8 cellular contexts compared by ENCODE assay signal in the genomic region with DNA sequence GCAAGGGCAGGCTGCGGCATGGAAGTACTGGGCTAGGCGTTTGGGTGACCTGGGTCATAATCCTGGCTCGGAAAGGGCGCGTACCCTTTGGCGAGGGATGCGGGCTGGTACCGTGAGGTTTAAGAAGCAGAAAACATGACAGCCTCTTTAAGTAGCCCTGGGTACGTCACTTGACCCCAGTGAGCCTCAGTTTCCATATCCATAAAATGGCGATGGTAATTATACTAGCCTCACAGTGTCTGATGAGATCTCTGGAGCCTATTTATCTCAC. TPM values are rescaled to one million over a fixed set of nuclear protein-coding genes. Genes with fewer than 3 reads are reported as not detected.
A peak's percentile ranks its signal among the peaks of the same experiment; 100 is the strongest.
DNase-seq lines count a peak whose midpoint lies in the region; ATAC-seq and TF ChIP-seq lines count a peak whose summit lies in the region.

No MANE protein-coding gene starts in this region.

- H3K4me1 ChIP-seq in CD4-positive, alpha-beta memory T cell (ENCODE audit: insufficient read depth, low read length), result peaks cover 74% of the 10 kb centered on the region
- H3K4me1 ChIP-seq in PC-3 (ENCODE audit: insufficient read depth, low read length), result peaks cover 44% of the 10 kb centered on the region
- peaks cover 37% of the 10 kb centered on the region for H3K4me1 ChIP-seq in endodermal cell (ENCODE audit: control insufficient read depth, insufficient read depth, low read length)
- H3K4me1 ChIP-seq in neutrophil (ENCODE audit: control insufficient read depth in 1 of 2, insufficient read depth in 1 of 2, low read depth in 1 of 2, low read length in 1 of 2), result peaks cover 45 to 61% of the 10 kb centered on the region in 2 experiments

- no peaks in the 10 kb centered on the region for H4K20me1 ChIP-seq in PC-3 (ENCODE audit: low read length)

- peak overlapping the region; percentile 90 for H3K27ac ChIP-seq in CD4-positive, alpha-beta memory T cell (ENCODE audit: low read depth, low read length)
- H3K27ac ChIP-seq in PC-3 (ENCODE audit: low read length) (peak overlapping the region; percentile 90), endodermal cell (ENCODE audit: low read depth, low read length) (peak overlapping the region; percentile 88), neutrophil (peak overlapping the region; percentile 99)

- H3K4me2 ChIP-seq in PC-3 (ENCODE audit: low read length), result peak overlapping the region; percentile 92

- H3K36me3 Mint-ChIP-seq in CD4-positive, alpha-beta memory T cell, result peaks cover 7 to 32% of the 10 kb centered on the region in 2 donors
- peaks cover 2% of the 10 kb centered on the region for H3K36me3 Mint-ChIP-seq in endodermal cell (ENCODE audit: low read depth)

- peaks cover 55 to 82% (median 71%) of the 10 kb centered on the region in 4 donors for H3K4me1 Mint-ChIP-seq in CD4-positive, alpha-beta memory T cell
- H3K4me1 Mint-ChIP-seq in endodermal cell, result peaks cover 65% of the 10 kb centered on the region

- CTCF ChIA-PET in CD4-positive, alpha-beta memory T cell (lab: Charles Lee; ENCODE audit: partially characterized antibody), result interaction anchor here (0.6 to 6.1 kb wide), 39 partner anchors 9 to 288 kb away, joined by 3 to 352 read pairs (median 7); a partner anchor contains a TSS
- CTCF ChIA-PET in PC-3 (lab: Charles Lee), result interaction anchor here (0.5 to 2.4 kb wide), 9 partner anchors 11 to 284 kb away, joined by 3 to 44 read pairs (median 5); no protein-coding TSS in a partner anchor

- H2AFZ ChIP-seq in PC-3 (ENCODE audit: low read length), result peak overlapping the region; percentile 98

- intact Hi-C loops in CD4-positive, alpha-beta memory T cell (cut with micrococcal nuclease), result loop anchor here (1.0 to 2.0 kb wide), 4 partner anchors 44 to 96 kb away; no protein-coding TSS in a partner anchor
- intact Hi-C loops in PC-3 (cut with micrococcal nuclease), result loop anchor here (5.0 kb wide), 1 partner anchor 74 kb away; a partner anchor contains a TSS

- H3K36me3 ChIP-seq in CD4-positive, alpha-beta memory T cell (ENCODE audit: insufficient read depth, low read length), result no peaks in the 10 kb centered on the region
- H3K36me3 ChIP-seq in PC-3 (ENCODE audit: low read depth, low read length) (0 out of 2 replicates have a peak, but pooled peaks cover under 1% of the 10 kb centered on the region), endodermal cell (ENCODE audit: control insufficient read depth, insufficient read depth, low read length) (peaks cover 3% of the 10 kb centered on the region), neutrophil (peaks cover 7% of the 10 kb centered on the region)

- BruUV-seq in PC-3 (replicated peaks; lab: Mats Ljungman, UMichigan), result no TSS peak

- H3K27me3 ChIP-seq in CD4-positive, alpha-beta memory T cell (ENCODE audit: insufficient read depth, low read length), result no peaks in the 10 kb centered on the region
- H3K27me3 ChIP-seq in PC-3 (ENCODE audit: low read length) (no peaks in the 10 kb centered on the region), endodermal cell (ENCODE audit: control insufficient read depth, insufficient read depth, low read length, poor library complexity, severe bottlenecking) (no peaks in the 10 kb centered on the region), neutrophil (no peaks in the 10 kb centered on the region)

- TF ChIP-seq CTCF in PC-3 (conservative IDR thresholded peaks at IDR 0.05; ENCODE audit: low read depth, low read length) (no peak), endodermal cell (conservative IDR thresholded peaks at IDR 0.05) (no peak), neutrophil (IDR thresholded peaks at IDR 0.05) (no peak)

- DNase-seq in CD4-positive, alpha-beta memory T cell, result no peak
- DNase-seq in PC-3 (no peak), endodermal cell (no peak), GDM1 (lab: John Stamatoyannopoulos, UW) (no peak), HCEC 1CT (no peak), NCI-H187 treated with DMSO at 0.1 percent for 48 hours (lab: John Stamatoyannopoulos, UW) (no peak), NCI-H187 (lab: John Stamatoyannopoulos, UW) (no peak)

- H3K27me3 Mint-ChIP-seq in CD4-positive, alpha-beta memory T cell, result no peaks in the 10 kb centered on the region
- H3K27me3 Mint-ChIP-seq in endodermal cell (ENCODE audit: insufficient read depth), result no peaks in the 10 kb centered on the region

- H3F3A ChIP-seq in PC-3 (ENCODE audit: low read length, unreplicated experiment), result peaks cover 4% of the 10 kb centered on the region

- H3K79me2 ChIP-seq in PC-3 (ENCODE audit: low read length), result peaks cover 8% of the 10 kb centered on the region; the same call in 1 of the 2 replicates

- H3K9ac ChIP-seq in PC-3 (ENCODE audit: low read length) (peak overlapping the region; percentile 93), endodermal cell (ENCODE audit: extremely low read depth, low read length, poor library complexity, severe bottlenecking) (peak overlapping the region; percentile 63)

- peak overlapping the region; percentile 86 to 100 (median 98) for H3K4me3 Mint-ChIP-seq in CD4-positive, alpha-beta memory T cell
- peak overlapping the region; percentile 79 for H3K4me3 Mint-ChIP-seq in endodermal cell

- peak overlapping the region; percentile 87 to 88 for H3K4me3 ChIP-seq in CD4-positive, alpha-beta memory T cell (ENCODE audit: low read length in 2 of 2)
- H3K4me3 ChIP-seq in PC-3 (ENCODE audit: low read length) (peak overlapping the region; percentile 77), endodermal cell (ENCODE audit: low read length) (peak overlapping the region; percentile 88), neutrophil (ENCODE audit: low read depth in 1 of 2, low read length in 1 of 2) (peak overlapping the region; percentile 84 to 95)

- H3K9me3 Mint-ChIP-seq in CD4-positive, alpha-beta memory T cell, result peaks cover 0 to 3% (median 0%) of the 10 kb centered on the region in 8 donors
- H3K9me3 Mint-ChIP-seq in endodermal cell, result no peaks in the 10 kb centered on the region

- peak overlapping the region; percentile 91 to 100 (median 99) for H3K27ac Mint-ChIP-seq in CD4-positive, alpha-beta memory T cell
- peak overlapping the region; percentile 84 for H3K27ac Mint-ChIP-seq in endodermal cell

- WGBS in endodermal cell (ENCODE audit: insufficient coverage in 1 of 2, insufficient read length in 1 of 2), 2 experiments, result 50 to 58% methylated on average over 10 of the region's 10 CpGs

- H3K9me3 ChIP-seq in CD4-positive, alpha-beta memory T cell (ENCODE audit: control insufficient read depth in 1 of 2, low read length in 2 of 2), result no peaks in the 10 kb centered on the region
- H3K9me3 ChIP-seq in PC-3 (ENCODE audit: low read length) (no peaks in the 10 kb centered on the region), endodermal cell (ENCODE audit: control insufficient read depth, low read length) (no peaks in the 10 kb centered on the region), neutrophil (no peaks in the 10 kb centered on the region)

- ATAC-seq in PC-3, result no peak

- POLR2A ChIA-PET in CD4-positive, alpha-beta memory T cell (lab: Charles Lee; ENCODE audit: partially characterized antibody), result interaction anchor here (0.6 to 13.8 kb wide), 31 partner anchors 9 to 1186 kb away, joined by 3 to 595 read pairs (median 7); a partner anchor contains a TSS
- POLR2A ChIA-PET in PC-3 (lab: Charles Lee; ENCODE audit: unreplicated experiment), result interaction anchor here (0.6 to 1.2 kb wide), 2 partner anchors 96 to 188 kb away, joined by 5 to 9 read pairs; no protein-coding TSS in a partner anchor

- H3K9me2 ChIP-seq in PC-3 (replicated peaks; ENCODE audit: low read length), result no peaks in the 10 kb centered on the region

RNA-seq across cellular contexts. Expression of a gene that starts 0.7 kb away (rescaled TPM):
- 10 to 100 TPM; 17.7 to 18.2 TPM for total RNA-seq in CD4-positive, alpha-beta memory T cell
- polyA plus RNA-seq in CD4-positive, alpha-beta memory T cell, result 10 to 100 TPM in 1 of 2 donors, 1 to 10 TPM in 1; 7.9 to 13.2 TPM
- total RNA-seq in PC-3 (2014; rRNA removed) (6.0 and 8.8 TPM in 2 replicates), endodermal cell (10 to 100 TPM; 12.7 to 14.6 TPM)
- 13.3 TPM for polyA plus RNA-seq in endodermal cell (2013, experiment 1 of 2)
- polyA plus RNA-seq in endodermal cell (2013, experiment 2 of 2), result 12.6 TPM

RNA-seq across cellular contexts. Expression of a gene that starts 38.0 kb away (rescaled TPM):
- 10 to 100 TPM; 54.9 to 56.4 TPM for total RNA-seq in CD4-positive, alpha-beta memory T cell
- polyA plus RNA-seq in CD4-positive, alpha-beta memory T cell, result 10 to 100 TPM in 1 of 2 donors, 1 to 10 TPM in 1; 6.2 to 18.1 TPM
- total RNA-seq in PC-3 (2014; rRNA removed) (18.1 and 26.9 TPM in 2 replicates), endodermal cell (10 to 100 TPM; 39.7 to 42.4 TPM)
- polyA plus RNA-seq in endodermal cell (2013, experiment 1 of 2), result 37.1 TPM
- polyA plus RNA-seq in endodermal cell (2013, experiment 2 of 2), result 34.3 TPM
